In genomic region chr11:65896009-65896999, GRCh38 we compare ENCODE assay signal across 1 cellular context.
TF ChIP-seq lines count a peak whose summit lies in the region.

No MANE protein-coding gene starts in this region.

TF ChIP-seq in SK-N-SH treated with all-trans-retinoic acid at 6 μM for 48 hours, 23 proteins besides CTCF, POLR2A, EP300 and RAD21 (continued from another document):
- TF ChIP-seq TSHZ2 (CRISPR knock-in tag; IDR thresholded peaks at IDR 0.05) = no peak
- TF ChIP-seq ZFP30 (CRISPR knock-in tag; IDR thresholded peaks at IDR 0.05) = no peak
